In genomic region chr3:98901465-98902174, GRCh38 we compare ENCODE assay signal across 8 cellular contexts. TPM values are rescaled to one million over a fixed set of nuclear protein-coding genes. Genes with fewer than 3 reads are reported as not detected.
DNase-seq lines count a peak whose midpoint lies in the region; ATAC-seq and TF ChIP-seq lines count a peak whose summit lies in the region.

A gene with protein sequence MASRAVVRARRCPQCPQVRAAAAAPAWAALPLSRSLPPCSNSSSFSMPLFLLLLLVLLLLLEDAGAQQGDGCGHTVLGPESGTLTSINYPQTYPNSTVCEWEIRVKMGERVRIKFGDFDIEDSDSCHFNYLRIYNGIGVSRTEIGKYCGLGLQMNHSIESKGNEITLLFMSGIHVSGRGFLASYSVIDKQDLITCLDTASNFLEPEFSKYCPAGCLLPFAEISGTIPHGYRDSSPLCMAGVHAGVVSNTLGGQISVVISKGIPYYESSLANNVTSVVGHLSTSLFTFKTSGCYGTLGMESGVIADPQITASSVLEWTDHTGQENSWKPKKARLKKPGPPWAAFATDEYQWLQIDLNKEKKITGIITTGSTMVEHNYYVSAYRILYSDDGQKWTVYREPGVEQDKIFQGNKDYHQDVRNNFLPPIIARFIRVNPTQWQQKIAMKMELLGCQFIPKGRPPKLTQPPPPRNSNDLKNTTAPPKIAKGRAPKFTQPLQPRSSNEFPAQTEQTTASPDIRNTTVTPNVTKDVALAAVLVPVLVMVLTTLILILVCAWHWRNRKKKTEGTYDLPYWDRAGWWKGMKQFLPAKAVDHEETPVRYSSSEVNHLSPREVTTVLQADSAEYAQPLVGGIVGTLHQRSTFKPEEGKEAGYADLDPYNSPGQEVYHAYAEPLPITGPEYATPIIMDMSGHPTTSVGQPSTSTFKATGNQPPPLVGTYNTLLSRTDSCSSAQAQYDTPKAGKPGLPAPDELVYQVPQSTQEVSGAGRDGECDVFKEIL (minus strand): TSS chr3:98901695. CDS start chr3:98901326, 369 bp downstream.

- H3K9me3 Mint-ChIP-seq in Calu3 (ENCODE audit: low read depth, unreplicated experiment) = peaks cover 3% of the 10 kb centered on the region

- DNase-seq in Calu3 (peak; percentile 97), OCI-M1 (lab: John Stamatoyannopoulos, UW) (peak; percentile 98), epithelial cell of esophagus (ENCODE audit: low read depth) (peak; percentile 100), middle frontal gyrus (ENCODE audit: extremely low spot score, low spot score) (peak; percentile 97)
- DNase-seq in activated T-cell treated with anti-CD3 and anti-CD28 coated beads, Interleukin-2, amount 50 U/mL, for 1 hour = peak; percentile 89
- DNase-seq in stimulated activated CD8-positive, alpha-beta memory T cell treated with anti-CD3 and anti-CD28 coated beads, Interleukin-2, amount 100 ng/mL, for 1 hour (ENCODE audit: low read depth in 2 of 2) = peak; percentile 67 to 78

- intact Hi-C loops in Calu3 (cut with micrococcal nuclease; ENCODE audit: unreplicated experiment) = loop anchor here (5.0 kb wide), 1 partner anchor 84 kb away; no protein-coding TSS in a partner anchor

- peak within 1 kb of the TSS; percentile 85 for H3K27ac ChIP-seq in HUES6 (ENCODE audit: low read depth, low read length)

- no TSS peak for BruUV-seq in Calu3 (replicated peaks; lab: Mats Ljungman, UMichigan)

- H3K36me3 Mint-ChIP-seq in Calu3 (ENCODE audit: insufficient read depth, unreplicated experiment) = peaks cover 60% of the 10 kb centered on the region

- no peaks in the 10 kb centered on the region for H3K36me3 ChIP-seq in HUES6 (ENCODE audit: control insufficient read depth, insufficient read depth, low read length)

- peaks cover 13% of the 10 kb centered on the region for H3K4me1 ChIP-seq in HUES6 (ENCODE audit: control insufficient read depth, insufficient read depth, low read length)

- CTCF ChIA-PET in Calu3 (lab: Charles Lee) = interaction anchor here (0.7 to 1.5 kb wide), 10 partner anchors 9 to 596 kb away, joined by 3 to 10 read pairs (median 4); no protein-coding TSS in a partner anchor

- peak within 1 kb of the TSS; percentile 98 for H3K4me3 ChIP-seq in HUES6 (ENCODE audit: low read depth, low read length)
- peak within 1 kb of the TSS; percentile 70 for H3K4me3 ChIP-seq in epithelial cell of esophagus (ENCODE audit: low read length)

- H3K4me1 Mint-ChIP-seq in Calu3 (ENCODE audit: low read depth, unreplicated experiment) = peaks cover 28% of the 10 kb centered on the region

- peak; percentile 99 for ATAC-seq in GM21447 (IDR thresholded peaks at IDR 0.05; ENCODE audit: unreplicated experiment)

- H3K9ac ChIP-seq in HUES6 (ENCODE audit: low read length) = peak within 1 kb of the TSS; percentile 91

- H3K9me3 ChIP-seq in HUES6 (ENCODE audit: control insufficient read depth, insufficient read depth, low read depth, low read length) = no peaks in the 10 kb centered on the region

- no peaks in the 10 kb centered on the region for H3K27me3 ChIP-seq in HUES6 (ENCODE audit: control insufficient read depth, insufficient read depth, low read length)

- no peaks in the 10 kb centered on the region for H3K27me3 Mint-ChIP-seq in Calu3 (ENCODE audit: unreplicated experiment)

- H3K4me3 Mint-ChIP-seq in Calu3 (ENCODE audit: low read depth, unreplicated experiment) = peak within 1 kb of the TSS; percentile 86

- TF ChIP-seq CTCF in Calu3 (IDR thresholded peaks at IDR 0.05; ENCODE audit: unreplicated experiment) (no peak), epithelial cell of esophagus (IDR thresholded peaks at IDR 0.05; ENCODE audit: insufficient read depth, low read depth, low read length, missing control alignments) (no peak)

- H3K27ac Mint-ChIP-seq in Calu3 (ENCODE audit: unreplicated experiment) = peak within 1 kb of the TSS; percentile 95

RNA-seq across cellular contexts. Expression of the gene that starts here (rescaled TPM):
- total RNA-seq in Calu3 (2022) = 115 and 178 TPM in 2 replicates

Comparison
In these comparisons a context has a peak if more than half of its experiments do, and no peak if none do; other contexts are left out.
1. Peak in every context shown above with its lines: DNase-seq, ATAC-seq, H3K4me3 ChIP-seq and H3K27ac ChIP-seq.